Comparison of ENCODE assay signal across 21 cellular contexts in genomic region chr16:87360862-87361610, GRCh38.
"Had no signal": no experiment of that assay in that cellular context is flagged by ENCODE, and none has a peak within 500 bp of the region (broad histone marks: within the 10 kb centered on the region; RNA-seq: fewer than 3 reads in every experiment).

No MANE protein-coding gene starts in this region.

- H3K27me3 ChIP-seq: brain microvascular endothelial cell, spleen, tibial nerve had no signal

- H3K27me3 Mint-ChIP-seq: activated CD4-positive, alpha-beta memory T cell treated with anti-CD3 and anti-CD28 coated beads for 36 hours; activated CD4-positive, alpha-beta T cell treated with anti-CD3 and anti-CD28 coated beads, Interleukin-2, amount 10 ng/mL, durations not matched to agents 24 days and 14 days; naive thymus-derived CD8-positive, alpha-beta T cell had no signal

- H3K9me3 ChIP-seq: heart left ventricle, lower lobe of right lung, spleen, tibial nerve had no signal

- H3K4me3 Mint-ChIP-seq: activated CD4-positive, alpha-beta memory T cell treated with anti-CD3 and anti-CD28 coated beads for 36 hours; activated CD4-positive, alpha-beta T cell treated with anti-CD3 and anti-CD28 coated beads, Interleukin-2, amount 10 ng/mL, durations not matched to agents 24 days and 14 days; activated naive CD4-positive, alpha-beta T cell treated with anti-CD3 and anti-CD28 coated beads for 36 hours; activated T-cell treated with anti-CD3 and anti-CD28 coated beads, Interleukin-2, amount 50 U/mL, for 4 hours; naive thymus-derived CD8-positive, alpha-beta T cell had no signal

- H3K27ac ChIP-seq: brain microvascular endothelial cell, lower lobe of right lung, spleen, tibial nerve had no signal

- DNase-seq: activated CD4-positive, alpha-beta T cell treated with anti-CD3 and anti-CD28 coated beads, Interleukin-2, amount 10 ng/mL, durations not matched to agents 24 days and 14 days; activated CD4-positive, CD25-positive, alpha-beta regulatory T cell treated with anti-CD3 and anti-CD28 coated beads, Interleukin-2, amount 50 U/mL, for 72 hours; activated CD8-positive, alpha-beta memory T cell treated with anti-CD3 and anti-CD28 coated beads, Interleukin-2, amount 50 U/mL, for 4 hours; activated naive CD4-positive, alpha-beta T cell treated with anti-CD3 and anti-CD28 coated beads for 36 hours; activated T-cell treated with anti-CD3 and anti-CD28 coated beads, Interleukin-2, amount 50 U/mL, for 4 hours; amniotic stem cell; caudate nucleus; cortex of kidney; foreskin fibroblast; lower lobe of right lung; mesenchymal stem cell; naive thymus-derived CD8-positive, alpha-beta T cell; retina; spleen; stimulated activated CD4-positive, alpha-beta T cell treated with anti-CD3 and anti-CD28 coated beads, Interleukin-2, amount 100 ng/mL, for 48 hours; stimulated activated naive CD4-positive, alpha-beta T cell treated with Interleukin-2 at 50 U/mL for 16 hours; SW 1271 had no signal

- ATAC-seq: activated T-cell treated with anti-CD3 and anti-CD28 coated beads, Interleukin-2, amount 50 U/mL, for 4 hours; naive thymus-derived CD8-positive, alpha-beta T cell had no signal

- H3K27ac Mint-ChIP-seq: activated CD4-positive, alpha-beta T cell treated with anti-CD3 and anti-CD28 coated beads, Interleukin-2, amount 10 ng/mL, durations not matched to agents 24 days and 14 days; activated naive CD4-positive, alpha-beta T cell treated with anti-CD3 and anti-CD28 coated beads for 36 hours had no signal

- H3K4me3 ChIP-seq: heart left ventricle, lower lobe of right lung, spleen, tibial nerve had no signal

- H3K9me3 Mint-ChIP-seq: activated CD4-positive, alpha-beta memory T cell treated with anti-CD3 and anti-CD28 coated beads for 36 hours; activated CD4-positive, alpha-beta T cell treated with anti-CD3 and anti-CD28 coated beads, Interleukin-2, amount 10 ng/mL, durations not matched to agents 24 days and 14 days; activated naive CD4-positive, alpha-beta T cell treated with anti-CD3 and anti-CD28 coated beads for 36 hours; activated T-cell treated with anti-CD3 and anti-CD28 coated beads, Interleukin-2, amount 50 U/mL, for 4 hours; naive thymus-derived CD8-positive, alpha-beta T cell had no signal
